10 cellular contexts compared by ENCODE assay signal in the genomic region with DNA sequence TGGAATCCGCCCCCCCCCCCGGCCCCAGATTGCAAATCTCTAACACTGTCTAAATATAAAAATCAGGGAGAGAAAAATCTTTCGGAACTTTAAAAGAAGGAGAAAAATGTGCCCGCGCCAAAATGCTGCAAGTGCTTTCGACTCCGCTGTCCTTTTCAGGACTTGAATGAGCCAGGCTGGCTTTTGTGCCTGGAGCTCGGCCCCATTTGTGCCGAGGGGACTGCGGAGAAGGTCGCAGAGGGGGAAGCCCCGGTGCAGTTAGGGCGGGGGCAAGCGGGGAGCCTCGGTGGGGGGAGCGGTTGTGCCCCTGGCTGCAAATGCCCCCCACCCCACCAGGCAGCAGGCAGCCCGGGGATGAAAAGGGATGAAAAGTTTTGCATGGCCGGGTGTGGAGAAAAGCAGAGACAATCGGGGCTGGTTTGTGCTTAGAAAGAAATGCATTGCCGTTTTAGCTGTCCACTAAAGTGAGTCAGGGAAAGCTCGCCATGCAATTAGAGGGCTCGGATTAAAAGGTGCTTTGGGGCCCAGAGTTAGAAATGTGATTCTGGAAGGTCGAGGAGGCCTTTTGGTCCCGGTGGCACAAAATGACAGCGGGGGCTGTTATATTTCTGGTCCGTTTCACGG. TPM values are rescaled to one million over a fixed set of nuclear protein-coding genes. Genes with fewer than 3 reads are reported as not detected.
DNase-seq lines count a peak whose midpoint lies in the region; ATAC-seq and TF ChIP-seq lines count a peak whose summit lies in the region.
"Had no signal": no experiment of that assay in that cellular context is flagged by ENCODE, and none has a peak within 500 bp of the region (broad histone marks: within the 10 kb centered on the region; RNA-seq: fewer than 3 reads in every experiment).

No MANE protein-coding gene starts in this region.

- H3K9me3 ChIP-seq in BLaER1 (no peaks in the 10 kb centered on the region), GM23248 (ENCODE audit: low read depth) (no peaks in the 10 kb centered on the region), neural cell (ENCODE audit: low read length) (no peaks in the 10 kb centered on the region)

- no peak for TF ChIP-seq RAD21 in neural cell (conservative IDR thresholded peaks at IDR 0.05)

- no peaks in the 10 kb centered on the region for H3F3A ChIP-seq in GM23248 (ENCODE audit: insufficient read depth)
- H3F3A ChIP-seq in neural cell (ENCODE audit: insufficient read depth, low read length, poor library complexity, severe bottlenecking), result no peaks in the 10 kb centered on the region

- H4K20me1 ChIP-seq in BLaER1 (peaks cover 58% of the 10 kb centered on the region), GM23248 (ENCODE audit: insufficient read depth) (no peaks in the 10 kb centered on the region), neural cell (ENCODE audit: insufficient read depth) (no peaks in the 10 kb centered on the region)

- no peaks in the 10 kb centered on the region for H3K79me2 ChIP-seq in GM23248 (ENCODE audit: insufficient read depth)
- H3K79me2 ChIP-seq in neural cell (replicated peaks; ENCODE audit: insufficient read depth, low read length), result no peaks in the 10 kb centered on the region

- H3K4me2 ChIP-seq in BLaER1 (0 out of 2 replicates have a peak overlapping the region, but pooled peaks have one; percentile 16), GM23248 (ENCODE audit: unreplicated experiment) (peak overlapping the region; percentile 67), neural cell (ENCODE audit: low read length) (no peak overlapping the region)

- H2AFZ ChIP-seq in GM23248, result no peak overlapping the region
- H2AFZ ChIP-seq in neural cell (ENCODE audit: low read depth, low read length), result no peak overlapping the region

- H3K4me3 ChIP-seq in BLaER1 (no peak overlapping the region), GM23248 (peak overlapping the region; percentile 59), neural cell (ENCODE audit: low read length) (peak overlapping the region; percentile 59)

- no peak for TF ChIP-seq EP300 in neural cell (conservative IDR thresholded peaks at IDR 0.05; ENCODE audit: poor library complexity, severe bottlenecking)

- 24 to 25% methylated on average over 24 to 27 of the region's 27 CpGs for WGBS in GM23248 (ENCODE audit: low coverage in 1 of 2, low lambda C conversion rate in 2 of 2, missing lambda C conversion rate in 2 of 2), 2 experiments

- in situ Hi-C loops in GM23248 (cut with MboI), result loop anchor here (25.0 kb wide), 1 partner anchor 740 kb away; no protein-coding TSS in a partner anchor

- H3K27me3 ChIP-seq in BLaER1 (peaks cover 77% of the 10 kb centered on the region), GM23248 (replicated peaks; ENCODE audit: insufficient read depth) (peaks cover 14% of the 10 kb centered on the region; the same call in 1 of the 2 replicates), neural cell (ENCODE audit: insufficient read depth, low read depth, low read length) (peaks cover 74% of the 10 kb centered on the region)

- H3K4me1 ChIP-seq in BLaER1 (peaks cover 52% of the 10 kb centered on the region), GM23248 (ENCODE audit: insufficient read depth) (no peaks in the 10 kb centered on the region)

- H3K36me3 ChIP-seq in BLaER1 (no peaks in the 10 kb centered on the region), GM23248 (ENCODE audit: low read depth) (no peaks in the 10 kb centered on the region), neural cell (ENCODE audit: insufficient read depth, low read length) (no peaks in the 10 kb centered on the region)

- no peak for TF ChIP-seq CTCF in neural cell (IDR thresholded peaks at IDR 0.05; ENCODE audit: poor library complexity, severe bottlenecking)

- H3K9ac ChIP-seq in BLaER1 (no peak overlapping the region), GM23248 (no peak overlapping the region), neural cell (ENCODE audit: low read length) (no peak overlapping the region)

- no peak for ATAC-seq in GM21619 (IDR thresholded peaks at IDR 0.05; ENCODE audit: unreplicated experiment)
- no peak for ATAC-seq in HG03520 (IDR thresholded peaks at IDR 0.05; ENCODE audit: unreplicated experiment)
- no peak for ATAC-seq in HG03045 (IDR thresholded peaks at IDR 0.05; ENCODE audit: unreplicated experiment)

- no peak overlapping the region for H3K27ac ChIP-seq in BLaER1
- no peak overlapping the region for H3K27ac ChIP-seq in GM23248
- H3K27ac ChIP-seq in neural cell (ENCODE audit: low read length), result no peak overlapping the region

- peak; percentile 76 for DNase-seq in GM23248
- peak; percentile 70 for DNase-seq in ecto neural progenitor cell (ENCODE audit: low spot score)
- DNase-seq in HK-2 (ENCODE audit: unreplicated experiment), result no peak
- DNase-seq: effector CD8-positive, alpha-beta T cell; NCI-H187 treated with DMSO at 0.1 percent for 48 hours had no signal

- H3K9me2 ChIP-seq in GM23248 (ENCODE audit: insufficient read depth) (no peaks in the 10 kb centered on the region), neural cell (ENCODE audit: insufficient read depth, low read length) (no peaks in the 10 kb centered on the region)

TF ChIP-seq in neural cell, 6 proteins besides CTCF, POLR2A, EP300 and RAD21:
- TF ChIP-seq EZH2 (IDR thresholded peaks at IDR 0.05; ENCODE audit: borderline replicate concordance, insufficient read depth, low read length, poor library complexity, severe bottlenecking) (no peak), TAF1 (IDR thresholded peaks at IDR 0.05; ENCODE audit: low read depth) (no peak), MXI1 (conservative IDR thresholded peaks at IDR 0.05; ENCODE audit: poor library complexity, severe bottlenecking) (no peak), SMC3 (conservative IDR thresholded peaks at IDR 0.05; ENCODE audit: poor library complexity) (no peak), POLR2AphosphoS5 (IDR thresholded peaks at IDR 0.05) (no peak)
- TF ChIP-seq, protein P1, sequence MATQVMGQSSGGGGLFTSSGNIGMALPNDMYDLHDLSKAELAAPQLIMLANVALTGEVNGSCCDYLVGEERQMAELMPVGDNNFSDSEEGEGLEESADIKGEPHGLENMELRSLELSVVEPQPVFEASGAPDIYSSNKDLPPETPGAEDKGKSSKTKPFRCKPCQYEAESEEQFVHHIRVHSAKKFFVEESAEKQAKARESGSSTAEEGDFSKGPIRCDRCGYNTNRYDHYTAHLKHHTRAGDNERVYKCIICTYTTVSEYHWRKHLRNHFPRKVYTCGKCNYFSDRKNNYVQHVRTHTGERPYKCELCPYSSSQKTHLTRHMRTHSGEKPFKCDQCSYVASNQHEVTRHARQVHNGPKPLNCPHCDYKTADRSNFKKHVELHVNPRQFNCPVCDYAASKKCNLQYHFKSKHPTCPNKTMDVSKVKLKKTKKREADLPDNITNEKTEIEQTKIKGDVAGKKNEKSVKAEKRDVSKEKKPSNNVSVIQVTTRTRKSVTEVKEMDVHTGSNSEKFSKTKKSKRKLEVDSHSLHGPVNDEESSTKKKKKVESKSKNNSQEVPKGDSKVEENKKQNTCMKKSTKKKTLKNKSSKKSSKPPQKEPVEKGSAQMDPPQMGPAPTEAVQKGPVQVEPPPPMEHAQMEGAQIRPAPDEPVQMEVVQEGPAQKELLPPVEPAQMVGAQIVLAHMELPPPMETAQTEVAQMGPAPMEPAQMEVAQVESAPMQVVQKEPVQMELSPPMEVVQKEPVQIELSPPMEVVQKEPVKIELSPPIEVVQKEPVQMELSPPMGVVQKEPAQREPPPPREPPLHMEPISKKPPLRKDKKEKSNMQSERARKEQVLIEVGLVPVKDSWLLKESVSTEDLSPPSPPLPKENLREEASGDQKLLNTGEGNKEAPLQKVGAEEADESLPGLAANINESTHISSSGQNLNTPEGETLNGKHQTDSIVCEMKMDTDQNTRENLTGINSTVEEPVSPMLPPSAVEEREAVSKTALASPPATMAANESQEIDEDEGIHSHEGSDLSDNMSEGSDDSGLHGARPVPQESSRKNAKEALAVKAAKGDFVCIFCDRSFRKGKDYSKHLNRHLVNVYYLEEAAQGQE (IDR thresholded peaks at IDR 0.05; ENCODE audit: borderline replicate concordance), result no peak

RNA-seq across cellular contexts. Expression of a gene that starts 1.6 kb away (rescaled TPM):
- total RNA-seq in GM23248 (2014; rRNA removed; shearing (Covaris generic)), result 3.4 and 5.6 TPM in 2 replicates
- polyA plus RNA-seq in GM23248 (2016; fragmentation: Nextera tagmentation; extraction: Ambion mirVana) (0.19 and 0.49 TPM in 2 replicates), neural cell (0.10 TPM in 1 of 2 replicates, not detected in the other)
- not detected in 2 replicates for polyA minus RNA-seq in neural cell
